8 cellular contexts compared by ENCODE assay signal in the genomic region with DNA sequence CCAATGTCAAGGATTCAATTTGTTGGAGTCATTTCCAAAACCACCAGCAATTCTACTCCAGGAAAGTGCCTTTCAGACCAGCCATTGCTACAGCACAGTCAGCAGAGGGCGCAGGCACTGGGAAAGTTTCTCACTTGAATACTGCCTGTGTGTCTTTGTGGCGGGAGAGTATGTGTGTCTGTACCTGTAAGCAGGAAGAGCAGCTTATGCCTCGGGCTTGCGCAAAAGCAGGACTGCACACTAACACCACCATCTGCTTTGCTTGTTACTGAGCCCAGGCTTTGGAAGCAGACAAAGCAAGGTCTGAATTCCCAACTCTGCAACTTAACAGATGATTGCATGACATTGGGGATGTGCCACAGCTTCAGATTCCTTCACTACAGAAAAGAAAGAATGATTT. TPM values are rescaled to one million over a fixed set of nuclear protein-coding genes. Genes with fewer than 3 reads are reported as not detected.
A peak's percentile ranks its signal among the peaks of the same experiment; 100 is the strongest.
DNase-seq lines count a peak whose midpoint lies in the region; ATAC-seq and TF ChIP-seq lines count a peak whose summit lies in the region.

No MANE protein-coding gene starts in this region.

- H3K9ac ChIP-seq in Karpas-422 (ENCODE audit: low read length) = no peak overlapping the region

- H3K27me3 ChIP-seq in CD4-positive, alpha-beta memory T cell (ENCODE audit: insufficient read depth, low read length) = no peaks in the 10 kb centered on the region
- H3K27me3 ChIP-seq in Karpas-422 (ENCODE audit: low read length) = no peaks in the 10 kb centered on the region
- no peaks in the 10 kb centered on the region for H3K27me3 ChIP-seq in thoracic aorta (replicated peaks; ENCODE audit: insufficient read depth)

- no peaks in the 10 kb centered on the region for H3K36me3 Mint-ChIP-seq in CD4-positive, alpha-beta memory T cell
- H3K36me3 Mint-ChIP-seq in neural crest cell (ENCODE audit: low read depth) = no peaks in the 10 kb centered on the region

- H3K4me3 ChIP-seq in CD4-positive, alpha-beta memory T cell (ENCODE audit: low read length in 2 of 2) = no peak overlapping the region
- H3K4me3 ChIP-seq in Karpas-422 (ENCODE audit: low read length) (no peak overlapping the region), thoracic aorta (no peak overlapping the region)

- intact Hi-C loops in CD4-positive, alpha-beta memory T cell (cut with micrococcal nuclease) = no loop called here

- peak; percentile 54 to 71 (median 65) for DNase-seq in CD4-positive, alpha-beta memory T cell
- DNase-seq in Karpas-422 = peak; percentile 81
- DNase-seq in OCI-M1 (lab: John Stamatoyannopoulos, UW) = peak; percentile 85
- peak; percentile 53 for DNase-seq in activated T-cell treated with anti-CD3 and anti-CD28 coated beads, Interleukin-2, amount 50 U/mL, for 1 hour
- DNase-seq in fibroblast of gingiva (ENCODE audit: low read depth) = peak; percentile 55
- DNase-seq in neural crest cell (ENCODE audit: low read depth, low spot score) = peak; percentile 65
- no peak for DNase-seq in thoracic aorta (ENCODE audit: low spot score)

- peak; percentile 81 for ATAC-seq in GM19467 (IDR thresholded peaks at IDR 0.05; ENCODE audit: unreplicated experiment)
- no peak for ATAC-seq in thoracic aorta (ENCODE audit: insufficient number of reproducible peaks, low FRiP score, low read depth)

- H3K27ac Mint-ChIP-seq in CD4-positive, alpha-beta memory T cell = peak overlapping the region in 2 of 7 donors; percentile 20 to 21
- no peak overlapping the region for H3K27ac Mint-ChIP-seq in neural crest cell (ENCODE audit: unreplicated experiment)

- POLR2A ChIA-PET in CD4-positive, alpha-beta memory T cell (lab: Charles Lee; ENCODE audit: partially characterized antibody) = interaction anchor here (1.0 to 1.3 kb wide), 2 partner anchors 73 to 75 kb away, joined by 3 to 8 read pairs; no protein-coding TSS in a partner anchor

- no peak overlapping the region for H3K4me2 ChIP-seq in Karpas-422 (ENCODE audit: low read depth, low read length, poor library complexity, severe bottlenecking)

- H4K20me1 ChIP-seq in Karpas-422 (ENCODE audit: insufficient read depth, low read depth, low read length) = no peaks in the 10 kb centered on the region

- no peak overlapping the region for H3K27ac ChIP-seq in CD4-positive, alpha-beta memory T cell (ENCODE audit: low read depth, low read length)
- H3K27ac ChIP-seq in Karpas-422 (ENCODE audit: low read length) (no peak overlapping the region), thoracic aorta (no peak overlapping the region)

- H3K4me1 Mint-ChIP-seq in CD4-positive, alpha-beta memory T cell = peaks cover 0 to 12% (median 5%) of the 10 kb centered on the region in 4 donors
- peaks cover 15% of the 10 kb centered on the region for H3K4me1 Mint-ChIP-seq in neural crest cell

- H3K9me2 ChIP-seq in Karpas-422 (replicated peaks; ENCODE audit: insufficient read depth, low read length) = no peaks in the 10 kb centered on the region

- H3K9me3 Mint-ChIP-seq in CD4-positive, alpha-beta memory T cell = peaks cover 0 to 3% (median 0%) of the 10 kb centered on the region in 8 donors
- H3K9me3 Mint-ChIP-seq in neural crest cell = peaks cover 4% of the 10 kb centered on the region

- H3K4me3 Mint-ChIP-seq in CD4-positive, alpha-beta memory T cell = peak overlapping the region in 2 of 8 donors; percentile 9 to 46
- no peak overlapping the region for H3K4me3 Mint-ChIP-seq in neural crest cell

- no peaks in the 10 kb centered on the region for H3K4me1 ChIP-seq in CD4-positive, alpha-beta memory T cell (ENCODE audit: insufficient read depth, low read length)
- H3K4me1 ChIP-seq in Karpas-422 (ENCODE audit: low read length) (no peaks in the 10 kb centered on the region), thoracic aorta (ENCODE audit: control insufficient read depth in 1 of 2, low read depth in 2 of 2) (no peaks in the 10 kb centered on the region)

- H2AFZ ChIP-seq in Karpas-422 (ENCODE audit: low read length) = no peak overlapping the region

- no peaks in the 10 kb centered on the region for H3K79me2 ChIP-seq in Karpas-422 (ENCODE audit: low read length)

- peaks cover 3 to 8% of the 10 kb centered on the region in 2 donors for H3K27me3 Mint-ChIP-seq in CD4-positive, alpha-beta memory T cell
- peaks cover 12% of the 10 kb centered on the region for H3K27me3 Mint-ChIP-seq in neural crest cell (ENCODE audit: low read depth)

- TF ChIP-seq CTCF in neural crest cell (conservative IDR thresholded peaks at IDR 0.05) (peak; percentile 87), thoracic aorta (IDR thresholded peaks at IDR 0.05) (peak; percentile 39)

- H3K9me3 ChIP-seq in CD4-positive, alpha-beta memory T cell (ENCODE audit: control insufficient read depth in 1 of 2, low read length in 2 of 2) = no peaks in the 10 kb centered on the region
- H3K9me3 ChIP-seq in Karpas-422 (ENCODE audit: low read length) (no peaks in the 10 kb centered on the region), thoracic aorta (no peaks in the 10 kb centered on the region)

- CTCF ChIA-PET in CD4-positive, alpha-beta memory T cell (lab: Charles Lee; ENCODE audit: partially characterized antibody) = interaction anchor here (0.9 to 8.5 kb wide), 12 partner anchors 9 to 84 kb away, joined by 3 to 182 read pairs (median 4); no protein-coding TSS in a partner anchor

- no peaks in the 10 kb centered on the region for H3K36me3 ChIP-seq in CD4-positive, alpha-beta memory T cell (ENCODE audit: insufficient read depth, low read length)
- H3K36me3 ChIP-seq in Karpas-422 (ENCODE audit: insufficient read depth, low read length) (no peaks in the 10 kb centered on the region), thoracic aorta (no peaks in the 10 kb centered on the region)

RNA-seq across cellular contexts. Expression of gene CTSE, which starts 7.0 kb away (rescaled TPM):
- not detected for total RNA-seq in CD4-positive, alpha-beta memory T cell
- not detected for polyA plus RNA-seq in CD4-positive, alpha-beta memory T cell
- total RNA-seq in Karpas-422 (2014; rRNA removed; shearing (Covaris generic); ENCODE audit: low replicate concordance) = not detected in 2 replicates
- not detected in 2 replicates for total RNA-seq in neural crest cell
- total RNA-seq in thoracic aorta = 10 to 100 TPM in 1 of 2 donors, not detected in 1; 22.2 TPM

RNA-seq across cellular contexts. Expression of gene RHEX, which starts 22.3 kb away (rescaled TPM):
- total RNA-seq in CD4-positive, alpha-beta memory T cell = under 1 TPM; 0.55 TPM
- under 1 TPM in 1 of 2 donors, not detected in 1; 0.30 TPM for polyA plus RNA-seq in CD4-positive, alpha-beta memory T cell
- total RNA-seq in Karpas-422 (2014; rRNA removed; shearing (Covaris generic); ENCODE audit: low replicate concordance) = not detected in 2 replicates
- total RNA-seq in neural crest cell = 0.48 and 0.93 TPM in 2 replicates
- total RNA-seq in thoracic aorta = 10 to 100 TPM in 1 of 2 donors, 1 to 10 TPM in 1; 6.1 to 36.7 TPM

RNA-seq across cellular contexts. Expression of gene RAB7B, which starts 27.5 kb away (rescaled TPM):
- total RNA-seq in CD4-positive, alpha-beta memory T cell = 1 to 10 TPM in 1 of 2 experiments, under 1 TPM in 1; 0.78 to 1.2 TPM
- not detected for polyA plus RNA-seq in CD4-positive, alpha-beta memory T cell
- total RNA-seq in Karpas-422 (2014; rRNA removed; shearing (Covaris generic); ENCODE audit: low replicate concordance) = not detected in 2 replicates
- total RNA-seq in neural crest cell = 4.4 and 4.5 TPM in 2 replicates
- 10 to 100 TPM in 1 of 2 donors, 1 to 10 TPM in 1; 2.5 to 12.0 TPM for total RNA-seq in thoracic aorta
